ENCODE assay signal across 8 cellular contexts in the genomic region with DNA sequence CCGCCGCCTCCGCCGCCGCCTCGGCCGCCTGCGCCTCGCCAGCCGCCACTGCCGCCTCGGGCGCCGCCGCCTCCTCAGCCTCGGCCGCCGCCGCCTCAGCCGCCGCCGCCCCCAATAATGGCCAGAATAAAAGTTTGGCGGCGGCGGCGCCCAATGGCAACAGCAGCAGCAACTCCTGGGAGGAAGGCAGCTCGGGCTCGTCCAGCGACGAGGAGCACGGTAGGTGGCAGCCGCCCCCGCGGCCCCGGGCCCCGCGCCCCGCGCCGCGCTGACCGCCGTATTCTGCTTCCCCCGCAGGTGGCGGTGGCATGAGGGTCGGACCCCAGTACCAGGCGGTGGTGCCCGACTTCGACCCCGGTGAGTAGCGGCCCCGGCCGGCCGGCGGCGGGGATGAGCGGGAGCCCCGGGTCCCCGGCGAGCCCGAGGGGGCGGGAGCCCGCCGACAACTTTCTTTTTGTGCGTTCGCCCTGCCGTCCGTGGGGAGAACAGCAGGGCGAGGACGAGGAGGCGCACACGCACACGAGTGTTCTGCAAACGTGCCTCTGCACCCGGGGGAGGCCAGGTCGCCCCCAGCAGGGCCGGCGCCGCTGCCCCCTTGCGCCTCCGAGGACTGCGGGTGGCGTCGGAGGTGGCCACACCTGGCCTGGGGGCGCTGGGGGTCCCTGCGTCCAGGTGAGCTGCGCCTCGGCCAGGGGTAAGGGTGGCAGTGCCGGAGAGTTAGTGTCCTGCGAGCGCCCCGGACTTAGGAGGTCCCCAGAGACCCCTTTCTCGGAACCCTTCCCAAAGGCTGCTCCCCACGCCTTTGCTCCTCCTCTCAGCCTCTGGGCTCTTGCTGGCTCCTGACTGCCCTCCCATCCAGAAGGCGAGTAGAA. TPM values are rescaled to one million over a fixed set of nuclear protein-coding genes. Genes with fewer than 3 reads are reported as not detected.
DNase-seq lines count a peak whose midpoint lies in the region; ATAC-seq and TF ChIP-seq lines count a peak whose summit lies in the region.

No MANE protein-coding gene starts in this region.

- intact Hi-C loops in left ventricle myocardium inferior (cut with micrococcal nuclease), result no loop called here
- intact Hi-C loops in psoas muscle (cut with DNase I), result loop anchor here in 1 of 2 donors (2.0 kb wide), 1 partner anchor 68 kb away; no protein-coding TSS in a partner anchor
- intact Hi-C loops in vagina (cut with DNase I), result loop anchor here (2.0 to 5.0 kb wide), 2 partner anchors 68 to 631 kb away; a partner anchor contains a TSS

- H3K9me3 Mint-ChIP-seq in activated naive CD8-positive, alpha-beta T cell treated with anti-CD3 and anti-CD28 coated beads, Interleukin-2, amount 10 ng/mL, durations not matched to agents 7 days and 5 days, result no peaks in the 10 kb centered on the region

- H3K4me3 Mint-ChIP-seq in activated naive CD8-positive, alpha-beta T cell treated with anti-CD3 and anti-CD28 coated beads, Interleukin-2, amount 10 ng/mL, durations not matched to agents 7 days and 5 days, result peak overlapping the region; percentile 95

- TF ChIP-seq POLR2A in vagina (IDR thresholded peaks at IDR 0.05), result no peak

- H3K27me3 Mint-ChIP-seq in activated naive CD8-positive, alpha-beta T cell treated with anti-CD3 and anti-CD28 coated beads, Interleukin-2, amount 10 ng/mL, durations not matched to agents 7 days and 5 days, result no peaks in the 10 kb centered on the region

- H3K4me1 Mint-ChIP-seq in activated naive CD8-positive, alpha-beta T cell treated with anti-CD3 and anti-CD28 coated beads, Interleukin-2, amount 10 ng/mL, durations not matched to agents 7 days and 5 days, result peaks cover 17% of the 10 kb centered on the region

- ATAC-seq in GM18511 (IDR thresholded peaks at IDR 0.05; ENCODE audit: unreplicated experiment) (peak; percentile 10), HG03103 (IDR thresholded peaks at IDR 0.05; ENCODE audit: low read depth, unreplicated experiment) (peak; percentile 5), psoas muscle (peak; percentile 4 to 18 (median 12))
- peak; percentile 19 for ATAC-seq in activated naive CD8-positive, alpha-beta T cell treated with anti-CD3 and anti-CD28 coated beads, Interleukin-2, amount 10 ng/mL, durations not matched to agents 7 days and 5 days (ENCODE audit: low read depth)

- H3K27me3 ChIP-seq in SJSA1 (replicated peaks) (0 out of 2 replicates have a peak, but pooled peaks cover 4% of the 10 kb centered on the region), left ventricle myocardium inferior (ENCODE audit: low read depth) (no peaks in the 10 kb centered on the region), psoas muscle (ENCODE audit: insufficient read depth in 3 of 3, low read length in 2 of 3) (no peaks in the 10 kb centered on the region), vagina (no peaks in the 10 kb centered on the region)

- H3K4me3 ChIP-seq in SJSA1 (peak overlapping the region; percentile 79), left ventricle myocardium inferior (peak overlapping the region; percentile 99), psoas muscle (peak overlapping the region; percentile 93), vagina (peak overlapping the region; percentile 72 to 95)

- peaks cover 2% of the 10 kb centered on the region for H3K36me3 Mint-ChIP-seq in activated naive CD8-positive, alpha-beta T cell treated with anti-CD3 and anti-CD28 coated beads, Interleukin-2, amount 10 ng/mL, durations not matched to agents 7 days and 5 days

- H3K4me1 ChIP-seq in SJSA1 (replicated peaks), result peaks cover 38% of the 10 kb centered on the region
- H3K4me1 ChIP-seq in left ventricle myocardium inferior, result peaks cover 43% of the 10 kb centered on the region
- peaks cover 11% of the 10 kb centered on the region for H3K4me1 ChIP-seq in psoas muscle
- peaks cover 28% of the 10 kb centered on the region for H3K4me1 ChIP-seq in vagina

- peak overlapping the region; percentile 77 for H3K27ac Mint-ChIP-seq in activated naive CD8-positive, alpha-beta T cell treated with anti-CD3 and anti-CD28 coated beads, Interleukin-2, amount 10 ng/mL, durations not matched to agents 7 days and 5 days

- H3K27ac ChIP-seq in 22Rv1 (peak overlapping the region; percentile 92), SJSA1 (peak overlapping the region; percentile 34), left ventricle myocardium inferior (replicated peaks) (peak overlapping the region; percentile 99), psoas muscle (peak overlapping the region; percentile 88), vagina (peak overlapping the region; percentile 98)

- H3K36me3 ChIP-seq in SJSA1 (peaks cover 34% of the 10 kb centered on the region), left ventricle myocardium inferior (no peaks in the 10 kb centered on the region), psoas muscle (ENCODE audit: insufficient read depth in 1 of 2, low read depth in 1 of 2) (no peaks in the 10 kb centered on the region), vagina (no peaks in the 10 kb centered on the region)

- POLR2A ChIA-PET in activated naive CD8-positive, alpha-beta T cell treated with anti-CD3 and anti-CD28 coated beads, Interleukin-2, amount 10 ng/mL, durations not matched to agents 7 days and 5 days (lab: Charles Lee), result no interaction called here

- no peaks in the 10 kb centered on the region for H3K9me3 ChIP-seq in SJSA1 (replicated peaks)
- no peaks in the 10 kb centered on the region for H3K9me3 ChIP-seq in left ventricle myocardium inferior (replicated peaks)
- no peaks in the 10 kb centered on the region for H3K9me3 ChIP-seq in psoas muscle
- H3K9me3 ChIP-seq in vagina, result no peaks in the 10 kb centered on the region

- peak; percentile 44 to 53 for DNase-seq in SJSA1 (ENCODE audit: low read depth in 1 of 2, low spot score in 2 of 2)
- peak; percentile 77 for DNase-seq in activated naive CD8-positive, alpha-beta T cell treated with anti-CD3 and anti-CD28 coated beads, Interleukin-2, amount 10 ng/mL, durations not matched to agents 7 days and 5 days
- peak; percentile 57 for DNase-seq in left ventricle myocardium inferior
- peak; percentile 60 to 78 for DNase-seq in psoas muscle
- DNase-seq in vagina (ENCODE audit: extremely low spot score in 2 of 2), result no peak

- TF ChIP-seq CTCF in 22Rv1 (IDR thresholded peaks at IDR 0.05) (peak; percentile 55), left ventricle myocardium inferior (IDR thresholded peaks at IDR 0.05; ENCODE audit: borderline replicate concordance) (peak; percentile 59), psoas muscle (IDR thresholded peaks at IDR 0.05) (peak; percentile 50), vagina (IDR thresholded peaks at IDR 0.05) (no peak)

- 1% methylated on average over 41 to 95 of the region's 95 CpGs for WGBS in psoas muscle, 3 donors

RNA-seq across cellular contexts. Expression of a gene that starts 0.8 kb away (rescaled TPM):
- 15.4 and 21.9 TPM in 2 replicates for total RNA-seq in SJSA1 (2014; rRNA removed; shearing (Covaris generic))
- total RNA-seq in activated naive CD8-positive, alpha-beta T cell treated with anti-CD3 and anti-CD28 coated beads, Interleukin-2, amount 10 ng/mL, durations not matched to agents 7 days and 5 days, result 10 to 100 TPM; 21.7 to 24.3 TPM
- total RNA-seq in left ventricle myocardium inferior (11.0 TPM), psoas muscle (10 to 100 TPM; 11.6 to 17.7 (median 15.8) TPM), vagina (24.3 TPM)
- polyA plus RNA-seq in psoas muscle, result 10 to 100 TPM in 1 of 3 donors, 1 to 10 TPM in 2; 6.0 to 14.3 (median 8.2) TPM

Comparison
In these comparisons a context has a peak if more than half of its experiments do, and no peak if none do; other contexts are left out.
1. H3K27ac ChIP-seq: peak in every context shown above with its lines; median percentile 99 in left ventricle myocardium inferior; 98 in vagina; 92 in 22Rv1; 88 in psoas muscle; 34 in SJSA1.
2. CTCF ChIP-seq: peak in 22Rv1 (single experiment), left ventricle myocardium inferior (single experiment) and psoas muscle (single experiment); none in vagina (0 of 3).
3. DNase-seq: peak in SJSA1 (2 of 2), activated naive CD8-positive, alpha-beta T cell treated with anti-CD3 and anti-CD28 coated beads, Interleukin-2, amount 10 ng/mL, durations not matched to agents 7 days and 5 days (single experiment), left ventricle myocardium inferior (single experiment) and psoas muscle (2 of 2); none in vagina (0 of 2).
4. Peak in every context shown above with its lines, with median percentiles within 50 percentile points of each other: ATAC-seq and H3K4me3 ChIP-seq.